ENCODE assay signal across 20 cellular contexts in genomic region chr9:113912816-113913215, GRCh38. TPM values are rescaled to one million over a fixed set of nuclear protein-coding genes. Genes with fewer than 3 reads are reported as not detected.
DNase-seq lines count a peak whose midpoint lies in the region; ATAC-seq and TF ChIP-seq lines count a peak whose summit lies in the region.
"Had no signal": no experiment of that assay in that cellular context is flagged by ENCODE, and none has a peak within 500 bp of the region (broad histone marks: within the 10 kb centered on the region; RNA-seq: fewer than 3 reads in every experiment).

No MANE protein-coding gene starts in this region.

- H3K4me1 ChIP-seq in psoas muscle = peaks cover 35% of the 10 kb centered on the region

- CTCF ChIA-PET in WTC11 (lab: Charles Lee) = no interaction called here

- H3K4me3 ChIP-seq in psoas muscle = peak overlapping the region; percentile 7
- H3K4me3 ChIP-seq: ovary, sigmoid colon had no signal

- 36 to 60% (median 43%) methylated on average over 8 of the region's 8 CpGs for WGBS in psoas muscle, 3 donors

- no peak overlapping the region for H3K4me3 Mint-ChIP-seq in WTC11
- H3K4me3 Mint-ChIP-seq: activated CD8-positive, alpha-beta T cell treated with anti-CD3 and anti-CD28 coated beads, Interleukin-2, amount 10 ng/mL, durations not matched to agents 7 days and 5 days; activated naive CD8-positive, alpha-beta T cell treated with anti-CD3 and anti-CD28 coated beads, Interleukin-2, amount 50 U/mL, for 24 hours; CD4-positive, CD25-positive, alpha-beta regulatory T cell; dendritic cell treated with granulocyte-macrophage colony-stimulating factor and Interleukin-4, amounts not matched to agents 40 ng/mL and 50 ng/mL, for 4 days had no signal

- no peaks in the 10 kb centered on the region for H3K9me3 Mint-ChIP-seq in WTC11
- H3K9me3 Mint-ChIP-seq: activated naive CD8-positive, alpha-beta T cell treated with anti-CD3 and anti-CD28 coated beads, Interleukin-2, amount 50 U/mL, for 24 hours; dendritic cell treated with granulocyte-macrophage colony-stimulating factor and Interleukin-4, amounts not matched to agents 40 ng/mL and 50 ng/mL, for 4 days had no signal

- no peaks in the 10 kb centered on the region for H3K36me3 ChIP-seq in psoas muscle (ENCODE audit: insufficient read depth in 1 of 2, low read depth in 1 of 2)
- H3K36me3 ChIP-seq: ovary, sigmoid colon had no signal

- no peaks in the 10 kb centered on the region for H3K36me3 Mint-ChIP-seq in WTC11
- H3K36me3 Mint-ChIP-seq: CD4-positive, CD25-positive, alpha-beta regulatory T cell had no signal

- H3K27me3 Mint-ChIP-seq in WTC11 (ENCODE audit: low read depth) = no peaks in the 10 kb centered on the region
- H3K27me3 Mint-ChIP-seq: activated naive CD8-positive, alpha-beta T cell treated with anti-CD3 and anti-CD28 coated beads, Interleukin-2, amount 50 U/mL, for 24 hours; CD4-positive, CD25-positive, alpha-beta regulatory T cell; dendritic cell treated with granulocyte-macrophage colony-stimulating factor and Interleukin-4, amounts not matched to agents 40 ng/mL and 50 ng/mL, for 4 days had no signal

- no peaks in the 10 kb centered on the region for H3K27me3 ChIP-seq in psoas muscle (ENCODE audit: insufficient read depth in 3 of 3, low read length in 2 of 3)
- H3K27me3 ChIP-seq: ovary, sigmoid colon had no signal

- TF ChIP-seq CTCF in WTC11 (IDR thresholded peaks at IDR 0.05) = no peak
- no peak for TF ChIP-seq CTCF in psoas muscle (IDR thresholded peaks at IDR 0.05)

- DNase-seq in DMS 273 treated with DMSO at 0.1 percent for 48 hours (lab: John Stamatoyannopoulos, UW) = peak; percentile 49
- no peak for DNase-seq in WTC11 (ENCODE audit: low spot score)
- DNase-seq in kidney tubule cell (ENCODE audit: low spot score) = peak; percentile 17
- DNase-seq in psoas muscle = no peak
- DNase-seq in C1 segment of cervical spinal cord (lab: John Stamatoyannopoulos, UW) = no peak
- no peak for DNase-seq in NCI-H446 treated with DMSO at 0.1 percent for 48 hours (lab: John Stamatoyannopoulos, UW)
- no peak for DNase-seq in germinal center (ENCODE audit: low spot score)
- DNase-seq: activated CD4-positive, CD25-positive, alpha-beta regulatory T cell; activated gamma-delta T cell; activated naive CD8-positive, alpha-beta T cell treated with anti-CD3 and anti-CD28 coated beads, Interleukin-2, amount 50 U/mL, for 24 hours; CD4-positive, CD25-positive, alpha-beta regulatory T cell; H7; NCI-H1436; sigmoid colon; T-helper 9 cell had no signal

- POLR2A ChIA-PET in WTC11 (lab: Charles Lee) = no interaction called here

- no peaks in the 10 kb centered on the region for H3K9me3 ChIP-seq in psoas muscle
- H3K9me3 ChIP-seq: ovary, sigmoid colon had no signal

- H3K27ac Mint-ChIP-seq in WTC11 = peak overlapping the region; percentile 23; the same call in 1 of the 2 replicates
- H3K27ac Mint-ChIP-seq: activated CD8-positive, alpha-beta T cell treated with anti-CD3 and anti-CD28 coated beads, Interleukin-2, amount 10 ng/mL, durations not matched to agents 7 days and 5 days; activated naive CD8-positive, alpha-beta T cell treated with anti-CD3 and anti-CD28 coated beads, Interleukin-2, amount 50 U/mL, for 24 hours; dendritic cell treated with granulocyte-macrophage colony-stimulating factor and Interleukin-4, amounts not matched to agents 40 ng/mL and 50 ng/mL, for 4 days had no signal

- peaks cover 19% of the 10 kb centered on the region for H3K4me1 Mint-ChIP-seq in WTC11
- H3K4me1 Mint-ChIP-seq: activated naive CD8-positive, alpha-beta T cell treated with anti-CD3 and anti-CD28 coated beads, Interleukin-2, amount 50 U/mL, for 24 hours; CD4-positive, CD25-positive, alpha-beta regulatory T cell had no signal

- H3K27ac ChIP-seq in psoas muscle = peak overlapping the region; percentile 85
- H3K27ac ChIP-seq: ovary, sigmoid colon had no signal

- ATAC-seq in WTC11 (no peak), psoas muscle (peak; percentile 29 to 50 (median 42)), HG03097 (IDR thresholded peaks at IDR 0.05; ENCODE audit: low FRiP score, unreplicated experiment) (no peak)
- ATAC-seq: activated CD8-positive, alpha-beta T cell treated with anti-CD3 and anti-CD28 coated beads, Interleukin-2, amount 10 ng/mL, durations not matched to agents 7 days and 5 days; activated naive CD8-positive, alpha-beta T cell treated with anti-CD3 and anti-CD28 coated beads, Interleukin-2, amount 50 U/mL, for 24 hours had no signal

- intact Hi-C loops in psoas muscle (cut with DNase I) = no loop called here

TF ChIP-seq in WTC11, 78 proteins besides CTCF, POLR2A, EP300 and RAD21 (continues in another document):
- no peak for TF ChIP-seq GRHL2 (CRISPR knock-in tag; IDR thresholded peaks at IDR 0.05; ENCODE audit: insufficient replicate concordance, severe bottlenecking)
- TF ChIP-seq CREM (CRISPR knock-in tag; IDR thresholded peaks at IDR 0.05) = no peak
- TF ChIP-seq, protein P1, sequence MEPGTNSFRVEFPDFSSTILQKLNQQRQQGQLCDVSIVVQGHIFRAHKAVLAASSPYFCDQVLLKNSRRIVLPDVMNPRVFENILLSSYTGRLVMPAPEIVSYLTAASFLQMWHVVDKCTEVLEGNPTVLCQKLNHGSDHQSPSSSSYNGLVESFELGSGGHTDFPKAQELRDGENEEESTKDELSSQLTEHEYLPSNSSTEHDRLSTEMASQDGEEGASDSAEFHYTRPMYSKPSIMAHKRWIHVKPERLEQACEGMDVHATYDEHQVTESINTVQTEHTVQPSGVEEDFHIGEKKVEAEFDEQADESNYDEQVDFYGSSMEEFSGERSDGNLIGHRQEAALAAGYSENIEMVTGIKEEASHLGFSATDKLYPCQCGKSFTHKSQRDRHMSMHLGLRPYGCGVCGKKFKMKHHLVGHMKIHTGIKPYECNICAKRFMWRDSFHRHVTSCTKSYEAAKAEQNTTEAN (CRISPR knock-in tag; IDR thresholded peaks at IDR 0.05) = no peak
- TF ChIP-seq ZBTB21 (CRISPR knock-in tag; IDR thresholded peaks at IDR 0.05; ENCODE audit: borderline replicate concordance) = no peak
- no peak for TF ChIP-seq ZNF138 (CRISPR knock-in tag; conservative IDR thresholded peaks at IDR 0.05)
- TF ChIP-seq SMAD4 (CRISPR knock-in tag; IDR thresholded peaks at IDR 0.05) = no peak
- no peak for TF ChIP-seq CREB1 (CRISPR knock-in tag; IDR thresholded peaks at IDR 0.05)
- no peak for TF ChIP-seq ATF1 (CRISPR knock-in tag; IDR thresholded peaks at IDR 0.05)
- TF ChIP-seq ZNF671 (CRISPR knock-in tag; IDR thresholded peaks at IDR 0.05) = no peak
- TF ChIP-seq ZNF396 (CRISPR knock-in tag; IDR thresholded peaks at IDR 0.05; ENCODE audit: borderline replicate concordance) = no peak
- no peak for TF ChIP-seq HMGXB4 (CRISPR knock-in tag; IDR thresholded peaks at IDR 0.05)
- TF ChIP-seq, protein P2, sequence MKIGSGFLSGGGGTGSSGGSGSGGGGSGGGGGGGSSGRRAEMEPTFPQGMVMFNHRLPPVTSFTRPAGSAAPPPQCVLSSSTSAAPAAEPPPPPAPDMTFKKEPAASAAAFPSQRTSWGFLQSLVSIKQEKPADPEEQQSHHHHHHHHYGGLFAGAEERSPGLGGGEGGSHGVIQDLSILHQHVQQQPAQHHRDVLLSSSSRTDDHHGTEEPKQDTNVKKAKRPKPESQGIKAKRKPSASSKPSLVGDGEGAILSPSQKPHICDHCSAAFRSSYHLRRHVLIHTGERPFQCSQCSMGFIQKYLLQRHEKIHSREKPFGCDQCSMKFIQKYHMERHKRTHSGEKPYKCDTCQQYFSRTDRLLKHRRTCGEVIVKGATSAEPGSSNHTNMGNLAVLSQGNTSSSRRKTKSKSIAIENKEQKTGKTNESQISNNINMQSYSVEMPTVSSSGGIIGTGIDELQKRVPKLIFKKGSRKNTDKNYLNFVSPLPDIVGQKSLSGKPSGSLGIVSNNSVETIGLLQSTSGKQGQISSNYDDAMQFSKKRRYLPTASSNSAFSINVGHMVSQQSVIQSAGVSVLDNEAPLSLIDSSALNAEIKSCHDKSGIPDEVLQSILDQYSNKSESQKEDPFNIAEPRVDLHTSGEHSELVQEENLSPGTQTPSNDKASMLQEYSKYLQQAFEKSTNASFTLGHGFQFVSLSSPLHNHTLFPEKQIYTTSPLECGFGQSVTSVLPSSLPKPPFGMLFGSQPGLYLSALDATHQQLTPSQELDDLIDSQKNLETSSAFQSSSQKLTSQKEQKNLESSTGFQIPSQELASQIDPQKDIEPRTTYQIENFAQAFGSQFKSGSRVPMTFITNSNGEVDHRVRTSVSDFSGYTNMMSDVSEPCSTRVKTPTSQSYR (CRISPR knock-in tag; IDR thresholded peaks at IDR 0.05) = no peak
- TF ChIP-seq FOXJ3 (CRISPR knock-in tag; IDR thresholded peaks at IDR 0.05; ENCODE audit: borderline replicate concordance) = no peak
- no peak for TF ChIP-seq NFYB (CRISPR knock-in tag; conservative IDR thresholded peaks at IDR 0.05; ENCODE audit: low read depth)
- TF ChIP-seq, protein P3, sequence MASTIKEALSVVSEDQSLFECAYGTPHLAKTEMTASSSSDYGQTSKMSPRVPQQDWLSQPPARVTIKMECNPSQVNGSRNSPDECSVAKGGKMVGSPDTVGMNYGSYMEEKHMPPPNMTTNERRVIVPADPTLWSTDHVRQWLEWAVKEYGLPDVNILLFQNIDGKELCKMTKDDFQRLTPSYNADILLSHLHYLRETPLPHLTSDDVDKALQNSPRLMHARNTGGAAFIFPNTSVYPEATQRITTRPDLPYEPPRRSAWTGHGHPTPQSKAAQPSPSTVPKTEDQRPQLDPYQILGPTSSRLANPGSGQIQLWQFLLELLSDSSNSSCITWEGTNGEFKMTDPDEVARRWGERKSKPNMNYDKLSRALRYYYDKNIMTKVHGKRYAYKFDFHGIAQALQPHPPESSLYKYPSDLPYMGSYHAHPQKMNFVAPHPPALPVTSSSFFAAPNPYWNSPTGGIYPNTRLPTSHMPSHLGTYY (CRISPR knock-in tag; IDR thresholded peaks at IDR 0.05) = no peak

RNA-seq across cellular contexts. Expression of gene ZNF618, which starts 36.7 kb away (rescaled TPM):
- 21.5 to 23.9 TPM (median 22.0 TPM) in 3 replicates for total RNA-seq in WTC11 (2021)
- total RNA-seq in psoas muscle = 1 to 10 TPM; 1.2 to 2.7 (median 1.3) TPM
- 1 to 10 TPM in 1 of 3 donors, under 1 TPM in 2; 0.31 to 1.2 (median 0.40) TPM for polyA plus RNA-seq in psoas muscle
- total RNA-seq: OCI-LY7 had no signal
- polyA plus RNA-seq: CD4-positive, CD25-positive, alpha-beta regulatory T cell had no signal

Comparison
In these comparisons a context has a peak if more than half of its experiments do, and no peak if none do; other contexts are left out.
1. DNase-seq: peak in DMS 273 treated with DMSO at 0.1 percent for 48 hours (single experiment) and kidney tubule cell (single experiment); none in WTC11 (single experiment), psoas muscle (0 of 2), C1 segment of cervical spinal cord (0 of 14), NCI-H446 treated with DMSO at 0.1 percent for 48 hours (single experiment) and germinal center (single experiment).
2. ATAC-seq: peak in psoas muscle (4 of 4); none in WTC11 (single experiment) and HG03097 (single experiment).